In genomic region chr17:35765086-35765710, GRCh38 we compare ENCODE assay signal across 11 cellular contexts. TPM values are rescaled to one million over a fixed set of nuclear protein-coding genes. Genes with fewer than 3 reads are reported as not detected.
DNase-seq lines count a peak whose midpoint lies in the region; ATAC-seq and TF ChIP-seq lines count a peak whose summit lies in the region.
"Had no signal": no experiment of that assay in that cellular context is flagged by ENCODE, and none has a peak within 500 bp of the region (broad histone marks: within the 10 kb centered on the region; RNA-seq: fewer than 3 reads in every experiment).

No MANE protein-coding gene starts in this region.

- H3K4me3 ChIP-seq in Karpas-422 (ENCODE audit: low read length) (peak overlapping the region; percentile 67), GM23248 (no peak overlapping the region)

- H3F3A ChIP-seq in GM23248 (ENCODE audit: insufficient read depth), result no peaks in the 10 kb centered on the region

- ATAC-seq in central memory CD8-positive, alpha-beta T cell (replicated peaks; ENCODE audit: extremely low read depth, poor library complexity, severe bottlenecking), result no peak
- no peak for ATAC-seq in GM21576 (IDR thresholded peaks at IDR 0.05; ENCODE audit: unreplicated experiment)
- ATAC-seq in Right ventricle myocardium inferior, result no peak

- H3K27ac Mint-ChIP-seq in Calu3 (ENCODE audit: unreplicated experiment) (no peak overlapping the region), nephron (peak overlapping the region; percentile 51 to 89 (median 68))
- peak overlapping the region; percentile 89 for H3K27ac Mint-ChIP-seq in central memory CD8-positive, alpha-beta T cell (ENCODE audit: low read depth)

- no peaks in the 10 kb centered on the region for H3K36me3 ChIP-seq in Karpas-422 (ENCODE audit: insufficient read depth, low read length)
- H3K36me3 ChIP-seq in GM23248 (ENCODE audit: low read depth), result no peaks in the 10 kb centered on the region
- H3K36me3 ChIP-seq: left lung had no signal

- H3K27me3 ChIP-seq in Karpas-422 (ENCODE audit: low read length) (no peaks in the 10 kb centered on the region), GM23248 (replicated peaks; ENCODE audit: insufficient read depth) (peaks cover 7% of the 10 kb centered on the region; the same call in 1 of the 2 replicates)

- no peak for DNase-seq in Calu3
- DNase-seq in Karpas-422, result no peak
- DNase-seq in central memory CD8-positive, alpha-beta T cell (ENCODE audit: low spot score in 2 of 2), result no peak
- no peak for DNase-seq in Right ventricle myocardium inferior (ENCODE audit: missing footprints)
- no peak for DNase-seq in middle frontal gyrus (ENCODE audit: extremely low spot score, low spot score)
- no peak for DNase-seq in GM23248

- H3K79me2 ChIP-seq in Karpas-422 (ENCODE audit: low read length), result no peaks in the 10 kb centered on the region
- no peaks in the 10 kb centered on the region for H3K79me2 ChIP-seq in GM23248 (ENCODE audit: insufficient read depth)

- H3K4me1 ChIP-seq in Karpas-422 (ENCODE audit: low read length) (peaks cover 13% of the 10 kb centered on the region), GM23248 (ENCODE audit: insufficient read depth) (no peaks in the 10 kb centered on the region)

- peaks cover 10% of the 10 kb centered on the region for H3K4me1 Mint-ChIP-seq in Calu3 (ENCODE audit: low read depth, unreplicated experiment)
- H3K4me1 Mint-ChIP-seq in central memory CD8-positive, alpha-beta T cell, result peaks cover 8% of the 10 kb centered on the region
- H3K4me1 Mint-ChIP-seq in nephron, result peaks cover 30% of the 10 kb centered on the region

- WGBS in GM23248 (ENCODE audit: low coverage in 1 of 2, low lambda C conversion rate in 2 of 2, missing lambda C conversion rate in 2 of 2), 2 experiments, result 74 to 78% methylated on average over 11 of the region's 11 CpGs

- H3K9me3 Mint-ChIP-seq in Calu3 (ENCODE audit: low read depth, unreplicated experiment), result no peaks in the 10 kb centered on the region
- no peaks in the 10 kb centered on the region for H3K9me3 Mint-ChIP-seq in central memory CD8-positive, alpha-beta T cell
- H3K9me3 Mint-ChIP-seq in nephron, result no peaks in the 10 kb centered on the region

- in situ Hi-C loops in GM23248 (cut with MboI), result no loop called here

- H3K9ac ChIP-seq in Karpas-422 (ENCODE audit: low read length), result peak overlapping the region; percentile 70
- H3K9ac ChIP-seq in GM23248, result no peak overlapping the region

- H3K9me3 ChIP-seq in Karpas-422 (ENCODE audit: low read length) (no peaks in the 10 kb centered on the region), GM23248 (ENCODE audit: low read depth) (no peaks in the 10 kb centered on the region)
- H3K9me3 ChIP-seq: left lung had no signal

- H3K4me2 ChIP-seq in Karpas-422 (ENCODE audit: low read depth, low read length, poor library complexity, severe bottlenecking) (peak overlapping the region; percentile 77), GM23248 (ENCODE audit: unreplicated experiment) (no peak overlapping the region)

- no TSS peak for BruUV-seq in Calu3 (replicated peaks; lab: Mats Ljungman, UMichigan)

- H4K20me1 ChIP-seq in Karpas-422 (ENCODE audit: insufficient read depth, low read depth, low read length) (no peaks in the 10 kb centered on the region), GM23248 (ENCODE audit: insufficient read depth) (no peaks in the 10 kb centered on the region)

- H3K27ac ChIP-seq in Karpas-422 (ENCODE audit: low read length) (no peak overlapping the region), GM23248 (no peak overlapping the region)
- H3K27ac ChIP-seq: epithelial cell of prostate, left lung had no signal

- intact Hi-C loops in Calu3 (cut with micrococcal nuclease; ENCODE audit: unreplicated experiment) (no loop called here), Right ventricle myocardium inferior (cut with DNase I) (no loop called here)

- H2AFZ ChIP-seq in Karpas-422 (ENCODE audit: low read length) (no peak overlapping the region), GM23248 (no peak overlapping the region)

- TF ChIP-seq CTCF in Calu3 (IDR thresholded peaks at IDR 0.05; ENCODE audit: unreplicated experiment), result no peak
- no peak for TF ChIP-seq CTCF in nephron (IDR thresholded peaks at IDR 0.05; ENCODE audit: unreplicated experiment in 3 of 3)

- H3K4me3 Mint-ChIP-seq in Calu3 (ENCODE audit: low read depth, unreplicated experiment) (peak overlapping the region; percentile 93), nephron (peak overlapping the region; percentile 88 to 90 (median 90))
- H3K4me3 Mint-ChIP-seq in central memory CD8-positive, alpha-beta T cell, result peak overlapping the region; percentile 83

- CTCF ChIA-PET in Calu3 (lab: Charles Lee), result interaction anchor here (0.9 to 3.0 kb wide), 2 partner anchors 16 to 44 kb away, joined by 3 to 20 read pairs; partner anchors contain the start of gene TAF15

- H3K27me3 Mint-ChIP-seq in Calu3 (ENCODE audit: unreplicated experiment), result peaks cover 51% of the 10 kb centered on the region
- peaks cover 8% of the 10 kb centered on the region for H3K27me3 Mint-ChIP-seq in central memory CD8-positive, alpha-beta T cell
- peaks cover 18% of the 10 kb centered on the region for H3K27me3 Mint-ChIP-seq in nephron (ENCODE audit: low read depth)

- H3K9me2 ChIP-seq in Karpas-422 (replicated peaks; ENCODE audit: insufficient read depth, low read length) (no peaks in the 10 kb centered on the region), GM23248 (ENCODE audit: insufficient read depth) (no peaks in the 10 kb centered on the region)

- H3K36me3 Mint-ChIP-seq in Calu3 (ENCODE audit: insufficient read depth, unreplicated experiment), result peaks cover 10% of the 10 kb centered on the region
- peaks cover 6% of the 10 kb centered on the region for H3K36me3 Mint-ChIP-seq in central memory CD8-positive, alpha-beta T cell (ENCODE audit: insufficient read depth)
- H3K36me3 Mint-ChIP-seq in nephron (ENCODE audit: low read depth), result no peaks in the 10 kb centered on the region

RNA-seq across cellular contexts. Expression of gene C17orf50, which starts 4.5 kb away (rescaled TPM):
- total RNA-seq in Calu3 (2022) (not detected in 2 replicates), Right ventricle myocardium inferior (not detected)
- not detected in 2 replicates for total RNA-seq in Karpas-422 (2014; rRNA removed; shearing (Covaris generic); ENCODE audit: low replicate concordance)
- not detected in 2 replicates for total RNA-seq in GM23248 (2014; rRNA removed; shearing (Covaris generic))
- polyA plus RNA-seq in GM23248 (2016; fragmentation: Nextera tagmentation; extraction: Ambion mirVana), result not detected in 2 replicates
- total RNA-seq: left lung; T-helper 1 cell treated with Interleukin-12 subunit alpha and Interleukin-12 subunit beta and Interleukin-4 antibody, amounts not matched to agents 30 ng/mL and 1 ng/mL, for 36 hours had no signal

RNA-seq across cellular contexts. Expression of gene GAS2L2, which starts 12.2 kb away (rescaled TPM):
- total RNA-seq in Calu3 (2022) (not detected in 2 replicates), Right ventricle myocardium inferior (0.27 TPM)
- 0.07 TPM in 1 of 2 replicates, not detected in the other for total RNA-seq in Karpas-422 (2014; rRNA removed; shearing (Covaris generic); ENCODE audit: low replicate concordance)
- total RNA-seq in GM23248 (2014; rRNA removed; shearing (Covaris generic)), result not detected in 2 replicates
- 0.06 TPM in 1 of 2 replicates, not detected in the other for polyA plus RNA-seq in GM23248 (2016; fragmentation: Nextera tagmentation; extraction: Ambion mirVana)
- total RNA-seq: T-helper 1 cell treated with Interleukin-12 subunit alpha and Interleukin-12 subunit beta and Interleukin-4 antibody, amounts not matched to agents 30 ng/mL and 1 ng/mL, for 36 hours had no signal

RNA-seq across cellular contexts. Expression of gene MMP28, which starts 30.2 kb away (rescaled TPM):
- not detected in 2 replicates for total RNA-seq in Calu3 (2022)
- total RNA-seq in Karpas-422 (2014; rRNA removed; shearing (Covaris generic); ENCODE audit: low replicate concordance), result not detected in 2 replicates
- 2.3 TPM for total RNA-seq in Right ventricle myocardium inferior
- total RNA-seq in GM23248 (2014; rRNA removed; shearing (Covaris generic)), result not detected in 2 replicates
- 0.25 TPM in 1 of 2 replicates, not detected in the other for polyA plus RNA-seq in GM23248 (2016; fragmentation: Nextera tagmentation; extraction: Ambion mirVana)
- total RNA-seq: T-helper 1 cell treated with Interleukin-12 subunit alpha and Interleukin-12 subunit beta and Interleukin-4 antibody, amounts not matched to agents 30 ng/mL and 1 ng/mL, for 36 hours had no signal

RNA-seq across cellular contexts. Expression of gene RASL10B, which starts 33.8 kb away (rescaled TPM):
- 0.95 and 1.4 TPM in 2 replicates for total RNA-seq in Calu3 (2022)
- not detected in 2 replicates for total RNA-seq in Karpas-422 (2014; rRNA removed; shearing (Covaris generic); ENCODE audit: low replicate concordance)
- total RNA-seq in Right ventricle myocardium inferior, result 18.9 TPM
- total RNA-seq in GM23248 (2014; rRNA removed; shearing (Covaris generic)), result 0.54 and 0.76 TPM in 2 replicates
- polyA plus RNA-seq in GM23248 (2016; fragmentation: Nextera tagmentation; extraction: Ambion mirVana), result 0.08 and 0.11 TPM in 2 replicates

RNA-seq across cellular contexts. Expression of gene TAF15, which starts 44.1 kb away (rescaled TPM):
- 284 and 286 TPM in 2 replicates for total RNA-seq in Calu3 (2022)
- total RNA-seq in Karpas-422 (2014; rRNA removed; shearing (Covaris generic); ENCODE audit: low replicate concordance), result 67.2 and 90.7 TPM in 2 replicates
- 95.9 TPM for total RNA-seq in Right ventricle myocardium inferior
- 27.5 and 39.3 TPM in 2 replicates for total RNA-seq in GM23248 (2014; rRNA removed; shearing (Covaris generic))
- 7.0 and 9.2 TPM in 2 replicates for polyA plus RNA-seq in GM23248 (2016; fragmentation: Nextera tagmentation; extraction: Ambion mirVana)
